ENCODE assay signal across 13 cellular contexts in the genomic region with DNA sequence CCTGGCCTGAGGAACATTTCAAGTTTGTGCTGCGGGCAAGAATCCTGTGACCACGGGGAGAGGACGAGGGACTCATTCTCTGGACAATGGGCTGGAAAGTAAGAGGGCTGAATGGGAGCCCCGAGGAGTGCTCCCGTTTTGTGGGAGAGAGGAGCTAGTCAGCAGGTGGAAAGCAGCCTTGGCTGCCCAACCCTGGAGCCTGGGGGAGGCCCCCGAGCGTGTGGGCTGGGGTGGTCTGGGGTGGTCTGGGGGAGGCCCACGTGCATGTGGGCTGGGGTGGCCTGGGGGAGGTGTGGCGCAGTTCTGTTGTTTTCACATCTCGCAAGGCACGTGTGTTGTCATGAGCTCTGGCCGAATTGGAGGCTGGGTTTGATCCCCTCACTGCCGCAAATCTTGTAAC.
"Had no signal": no experiment of that assay in that cellular context is flagged by ENCODE, and none has a peak within 500 bp of the region (broad histone marks: within the 10 kb centered on the region; RNA-seq: fewer than 3 reads in every experiment).

No MANE protein-coding gene starts in this region.

- DNase-seq: activated CD4-positive, alpha-beta T cell treated with anti-CD3 and anti-CD28 coated beads for 1 hour; activated CD4-positive, alpha-beta T cell treated with anti-CD3 and anti-CD28 coated beads, Interleukin-2, amount 50 U/mL, for 48 hours; activated gamma-delta T cell treated with Interleukin-2 at 50 U/mL for 16 hours; activated T-cell treated with anti-CD3 and anti-CD28 coated beads, Interleukin-2, amount 50 U/mL, for 48 hours; foreskin melanocyte; heart left ventricle; left ventricle myocardium superior; mesendoderm; stimulated activated CD4-positive, alpha-beta T cell treated with anti-CD3 and anti-CD28 coated beads, Interleukin-1b, Interleukin-23, amount 100 ng/mL, for 48 hours; stimulated activated naive B cell treated with anti-CD40 and anti-IgM and Interleukin-4, amounts not matched to agents 10 μg/mL and 1 μg/mL and 100 μg/mL, for 72 hours had no signal

- H3K9me3 Mint-ChIP-seq: stimulated activated naive B cell treated with anti-CD40 and anti-IgM and Interleukin-4, amounts not matched to agents 10 μg/mL and 1 μg/mL and 100 μg/mL, for 72 hours had no signal

- H3K27me3 Mint-ChIP-seq: stimulated activated naive B cell treated with anti-CD40 and anti-IgM and Interleukin-4, amounts not matched to agents 10 μg/mL and 1 μg/mL and 100 μg/mL, for 72 hours had no signal

- H3K4me3 ChIP-seq: breast epithelium, right atrium auricular region, tibial nerve had no signal

- H3K27me3 ChIP-seq: breast epithelium, heart left ventricle, right atrium auricular region, tibial nerve had no signal

- ATAC-seq: heart left ventricle, left ventricle myocardium superior had no signal

- H3K27ac ChIP-seq: breast epithelium, right atrium auricular region, tibial nerve had no signal
